ENCODE assay signal across 18 cellular contexts in genomic region chr20:51285684-51286083, GRCh38.
"Had no signal": no experiment of that assay in that cellular context is flagged by ENCODE, and none has a peak within 500 bp of the region (broad histone marks: within the 10 kb centered on the region; RNA-seq: fewer than 3 reads in every experiment).

No MANE protein-coding gene starts in this region.

- H3K4me3 Mint-ChIP-seq: nephron; stimulated activated naive B cell treated with anti-CD40 and anti-IgM and Interleukin-4, amounts not matched to agents 10 μg/mL and 1 μg/mL and 100 μg/mL, for 72 hours; stimulated activated naive CD8-positive, alpha-beta T cell treated with anti-CD3 and anti-CD28 coated beads, Interleukin-15, amount 100 ng/mL, for 72 hours had no signal

- H3K27ac ChIP-seq: coronary artery, hepatocyte, right atrium auricular region, sigmoid colon, skin epidermis, upper lobe of left lung, uterus had no signal

- H3K27me3 ChIP-seq: hepatocyte, right atrium auricular region, sigmoid colon, upper lobe of left lung, uterus had no signal

- ATAC-seq: left lobe of liver; stimulated activated naive CD8-positive, alpha-beta T cell treated with anti-CD3 and anti-CD28 coated beads, Interleukin-15, amount 100 ng/mL, for 72 hours had no signal

- H3K9me3 ChIP-seq: sigmoid colon, upper lobe of left lung, uterus had no signal

- H3K27me3 Mint-ChIP-seq: stimulated activated naive CD8-positive, alpha-beta T cell treated with anti-CD3 and anti-CD28 coated beads, Interleukin-15, amount 100 ng/mL, for 72 hours had no signal

- H2AFZ ChIP-seq: hepatocyte had no signal

- H3K4me3 ChIP-seq: coronary artery, hepatocyte, right atrium auricular region, sigmoid colon, skin epidermis, upper lobe of left lung, uterus had no signal

- H3K4me1 ChIP-seq: right atrium auricular region, sigmoid colon, upper lobe of left lung, uterus had no signal

- DNase-seq: effector CD8-positive, alpha-beta T cell; foreskin melanocyte; kidney glomerular epithelial cell; mammary epithelial cell; midbrain; sigmoid colon; stimulated activated CD4-positive, alpha-beta T cell treated with anti-CD3 and anti-CD28 coated beads, Interleukin-2, amount 100 ng/mL, for 24 hours; stimulated activated CD4-positive, alpha-beta T cell treated with anti-CD3 and anti-CD28 coated beads, Interleukin-4, amount 100 ng/mL, for 4 hours; stimulated activated naive B cell treated with anti-CD40 and anti-IgM and Interleukin-4, amounts not matched to agents 10 μg/mL and 1 μg/mL and 100 μg/mL, for 72 hours; stimulated activated naive CD8-positive, alpha-beta T cell treated with anti-CD3 and anti-CD28 coated beads, Interleukin-15, amount 100 ng/mL, for 72 hours; upper lobe of left lung; uterus had no signal

- H3K36me3 ChIP-seq: right atrium auricular region, sigmoid colon, upper lobe of left lung, uterus had no signal

- H3K9me3 Mint-ChIP-seq: stimulated activated naive CD8-positive, alpha-beta T cell treated with anti-CD3 and anti-CD28 coated beads, Interleukin-15, amount 100 ng/mL, for 72 hours had no signal

- H3K36me3 Mint-ChIP-seq: stimulated activated naive B cell treated with anti-CD40 and anti-IgM and Interleukin-4, amounts not matched to agents 10 μg/mL and 1 μg/mL and 100 μg/mL, for 72 hours had no signal

- H3K27ac Mint-ChIP-seq: stimulated activated naive B cell treated with anti-CD40 and anti-IgM and Interleukin-4, amounts not matched to agents 10 μg/mL and 1 μg/mL and 100 μg/mL, for 72 hours; stimulated activated naive CD8-positive, alpha-beta T cell treated with anti-CD3 and anti-CD28 coated beads, Interleukin-15, amount 100 ng/mL, for 72 hours had no signal

- H3K4me1 Mint-ChIP-seq: nephron; stimulated activated naive B cell treated with anti-CD40 and anti-IgM and Interleukin-4, amounts not matched to agents 10 μg/mL and 1 μg/mL and 100 μg/mL, for 72 hours; stimulated activated naive CD8-positive, alpha-beta T cell treated with anti-CD3 and anti-CD28 coated beads, Interleukin-15, amount 100 ng/mL, for 72 hours had no signal

- H3K4me2 ChIP-seq: hepatocyte had no signal
